In the genomic region with DNA sequence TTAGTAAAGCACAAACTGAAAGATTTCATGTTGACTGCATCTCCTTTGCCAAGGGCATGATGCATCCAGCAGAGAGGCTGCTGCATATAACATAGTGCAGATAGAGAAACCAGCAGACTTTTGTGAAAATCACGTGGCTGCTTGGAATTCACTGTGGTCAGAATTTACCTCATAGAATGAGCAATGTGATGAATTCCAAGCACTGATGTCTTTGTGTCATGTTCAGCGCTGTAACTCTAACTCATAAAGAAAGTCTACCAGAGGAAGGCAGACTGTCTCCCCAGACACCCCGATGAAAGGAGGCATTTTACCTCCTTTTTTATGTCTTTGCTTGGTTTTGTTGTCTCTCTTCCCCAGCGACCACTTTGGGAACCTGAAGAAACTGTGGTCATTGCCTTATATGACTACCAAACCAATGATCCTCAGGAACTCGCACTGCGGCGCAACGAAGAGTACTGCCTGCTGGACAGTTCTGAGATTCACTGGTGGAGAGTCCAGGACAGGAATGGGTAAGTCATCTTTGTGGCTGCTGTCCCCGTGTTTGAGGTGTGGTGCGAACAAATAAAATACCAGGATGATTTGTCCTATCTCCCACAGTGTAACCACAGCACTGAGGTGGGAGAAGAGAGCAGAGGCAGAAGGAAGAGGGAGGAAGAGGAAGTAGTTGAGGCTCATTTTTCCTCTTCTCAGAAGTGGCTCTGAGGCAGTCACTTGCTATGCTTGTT, we compare ENCODE assay signal across 8 cellular contexts. TPM values are rescaled to one million over a fixed set of nuclear protein-coding genes. Genes with fewer than 3 reads are reported as not detected.
A peak's percentile ranks its signal among the peaks of the same experiment; 100 is the strongest.
DNase-seq lines count a peak whose midpoint lies in the region; ATAC-seq and TF ChIP-seq lines count a peak whose summit lies in the region.

No MANE protein-coding gene starts in this region.

- TF ChIP-seq CTCF in gastroesophageal sphincter (IDR thresholded peaks at IDR 0.05), result no peak
- TF ChIP-seq CTCF in psoas muscle (IDR thresholded peaks at IDR 0.05), result no peak

- H3K27ac ChIP-seq in gastroesophageal sphincter (no peak overlapping the region), psoas muscle (no peak overlapping the region)

- H3K27me3 Mint-ChIP-seq in activated naive CD8-positive, alpha-beta T cell, result no peaks in the 10 kb centered on the region

- H3K9me3 ChIP-seq in gastroesophageal sphincter (no peaks in the 10 kb centered on the region), psoas muscle (no peaks in the 10 kb centered on the region)

- no peaks in the 10 kb centered on the region for H3K27me3 ChIP-seq in gastroesophageal sphincter
- H3K27me3 ChIP-seq in psoas muscle (ENCODE audit: insufficient read depth in 3 of 3, low read length in 2 of 3), result no peaks in the 10 kb centered on the region

- H3K4me3 ChIP-seq in gastroesophageal sphincter (no peak overlapping the region), psoas muscle (no peak overlapping the region)

- H3K36me3 Mint-ChIP-seq in activated naive CD8-positive, alpha-beta T cell, result peaks cover 51% of the 10 kb centered on the region

- no peaks in the 10 kb centered on the region for H3K36me3 ChIP-seq in gastroesophageal sphincter
- H3K36me3 ChIP-seq in psoas muscle (ENCODE audit: insufficient read depth in 1 of 2, low read depth in 1 of 2), result no peaks in the 10 kb centered on the region

- H3K27ac Mint-ChIP-seq in activated naive CD8-positive, alpha-beta T cell, result peak overlapping the region; percentile 99

- TF ChIP-seq POLR2A in gastroesophageal sphincter (IDR thresholded peaks at IDR 0.05), result no peak

- no peak for TF ChIP-seq EP300 in gastroesophageal sphincter (IDR thresholded peaks at IDR 0.05)

- DNase-seq in EL (peak; percentile 50), SKM-1 (lab: John Stamatoyannopoulos, UW; ENCODE audit: unreplicated experiment) (peak; percentile 43), psoas muscle (no peak), NCI-H510A (lab: John Stamatoyannopoulos, UW) (no peak)
- DNase-seq in stimulated activated CD4-positive, alpha-beta T cell treated with anti-CD3 and anti-CD28 coated beads, Interleukin-12 subunit alpha, Interleukin-12 subunit beta, amount 100 ng/mL, for 4 hours, result peak; percentile 55

- peaks cover 0 to 9% (median 0%) of the 10 kb centered on the region in 3 donors for H3K4me1 ChIP-seq in gastroesophageal sphincter
- H3K4me1 ChIP-seq in psoas muscle, result no peaks in the 10 kb centered on the region

- no peak for ATAC-seq in gastroesophageal sphincter
- no peak for ATAC-seq in psoas muscle
- no peak for ATAC-seq in HG03095 (IDR thresholded peaks at IDR 0.05; ENCODE audit: unreplicated experiment)

- peak overlapping the region; percentile 94 for H3K4me3 Mint-ChIP-seq in activated naive CD8-positive, alpha-beta T cell

- intact Hi-C loops in psoas muscle (cut with DNase I), result no loop called here

- H3K4me1 Mint-ChIP-seq in activated naive CD8-positive, alpha-beta T cell (ENCODE audit: low read depth), result peaks cover 79% of the 10 kb centered on the region

- 85 to 86% methylated on average over 5 to 9 of the region's 10 CpGs for WGBS in gastroesophageal sphincter (ENCODE audit: low coverage in 1 of 2), 2 donors
- 79 to 87% (median 82%) methylated on average over 10 of the region's 10 CpGs for WGBS in psoas muscle, 3 donors

- H3K9me3 Mint-ChIP-seq in activated naive CD8-positive, alpha-beta T cell (ENCODE audit: low read depth), result peaks cover 3% of the 10 kb centered on the region

RNA-seq across cellular contexts. Expression of a gene that starts 42.0 kb away (rescaled TPM):
- total RNA-seq in gastroesophageal sphincter (1 to 10 TPM in 3 of 4 donors, under 1 TPM in 1; 0.52 to 3.1 (median 1.8) TPM), psoas muscle (1 to 10 TPM in 1 of 4 donors, under 1 TPM in 3; 0.28 to 1.0 (median 0.33) TPM)
- under 1 TPM; 0.04 to 0.18 (median 0.05) TPM for polyA plus RNA-seq in psoas muscle

RNA-seq across cellular contexts. Expression of a gene that starts 43.3 kb away (rescaled TPM):
- 10 to 100 TPM; 13.7 to 50.6 (median 23.1) TPM for total RNA-seq in gastroesophageal sphincter
- total RNA-seq in psoas muscle, result 1 to 10 TPM; 4.9 to 8.3 (median 6.4) TPM
- 1 to 10 TPM in 2 of 3 donors, under 1 TPM in 1; 0.61 to 4.8 (median 1.7) TPM for polyA plus RNA-seq in psoas muscle

RNA-seq across cellular contexts. Expression of a gene that starts 56.6 kb away (rescaled TPM):
- total RNA-seq in gastroesophageal sphincter (not detected), psoas muscle (not detected)
- not detected for polyA plus RNA-seq in psoas muscle

Comparison
In these comparisons a context has a peak if more than half of its experiments do, and no peak if none do; other contexts are left out.
1. DNase-seq: peak in EL (single experiment), SKM-1 (single experiment) and stimulated activated CD4-positive, alpha-beta T cell treated with anti-CD3 and anti-CD28 coated beads, Interleukin-12 subunit alpha, Interleukin-12 subunit beta, amount 100 ng/mL, for 4 hours (single experiment); none in psoas muscle (0 of 2) and NCI-H510A (single experiment).